20 cellular contexts compared by ENCODE assay signal in the genomic region with DNA sequence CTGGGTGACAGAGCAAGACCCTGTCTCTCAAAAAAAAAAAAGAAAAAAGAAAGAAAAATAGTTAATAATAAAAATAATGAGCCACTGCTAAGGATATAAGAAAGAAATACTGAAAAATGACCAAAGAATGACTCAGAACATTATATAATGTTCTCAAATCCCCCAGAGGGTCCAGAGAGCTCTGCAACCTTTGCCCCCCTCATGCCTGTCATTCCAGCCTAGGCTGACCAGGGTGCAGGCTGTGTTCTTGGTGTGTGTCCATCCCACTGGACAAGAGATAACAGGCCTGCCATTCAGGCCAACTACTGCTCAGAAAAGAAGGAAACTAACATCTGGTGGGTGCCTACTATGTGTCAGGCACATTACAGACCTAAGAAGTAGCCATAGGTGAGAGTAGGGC.
"Had no signal": no experiment of that assay in that cellular context is flagged by ENCODE, and none has a peak within 500 bp of the region (broad histone marks: within the 10 kb centered on the region; RNA-seq: fewer than 3 reads in every experiment).

No MANE protein-coding gene starts in this region.

- H3K4me3 ChIP-seq: gastroesophageal sphincter, lower lobe of right lung, thyroid gland, uterus had no signal

- H3K27me3 ChIP-seq: gastroesophageal sphincter, neutrophil, thyroid gland, uterus had no signal

- H3K36me3 ChIP-seq: gastroesophageal sphincter, lower lobe of right lung, neutrophil, thyroid gland, uterus had no signal

- ATAC-seq: gastroesophageal sphincter; lower lobe of right lung; natural killer cell; SK-N-SH treated with all-trans-retinoic acid at 6 μM for 48 hours; stimulated activated memory B cell treated with anti-CD40 and anti-IgM and Interleukin-4, amounts not matched to agents 10 μg/mL and 1 μg/mL and 100 μg/mL, for 72 hours; T-cell had no signal

- H3K9me3 ChIP-seq: lower lobe of right lung, neutrophil, thyroid gland, uterus had no signal

- H3K27ac ChIP-seq: gastroesophageal sphincter, lower lobe of right lung, neutrophil, thyroid gland had no signal

- DNase-seq: activated B cell treated with CpG ODN at 0.5 μM for 24 hours; activated CD4-positive, alpha-beta memory T cell treated with anti-CD3 and anti-CD28 coated beads for 36 hours; activated CD4-positive, alpha-beta T cell treated with anti-CD3 and anti-CD28 coated beads for 4 hours; activated gamma-delta T cell treated with Interleukin-2 at 50 U/mL for 16 hours; activated T-cell treated with anti-CD3 and anti-CD28 coated beads for 4 hours; amniotic stem cell; caudate nucleus; cortex of kidney; erythroblast; lower lobe of right lung; natural killer cell; posterior cingulate gyrus; stimulated activated CD4-positive, alpha-beta T cell treated with anti-CD3 and anti-CD28 coated beads, Interleukin-4, amount 100 ng/mL, for 4 hours; T-cell; thyroid gland; uterus had no signal

- H3K4me1 ChIP-seq: gastroesophageal sphincter, lower lobe of right lung, thyroid gland, uterus had no signal
